ENCODE assay signal across 1 cellular context in the genomic region with DNA sequence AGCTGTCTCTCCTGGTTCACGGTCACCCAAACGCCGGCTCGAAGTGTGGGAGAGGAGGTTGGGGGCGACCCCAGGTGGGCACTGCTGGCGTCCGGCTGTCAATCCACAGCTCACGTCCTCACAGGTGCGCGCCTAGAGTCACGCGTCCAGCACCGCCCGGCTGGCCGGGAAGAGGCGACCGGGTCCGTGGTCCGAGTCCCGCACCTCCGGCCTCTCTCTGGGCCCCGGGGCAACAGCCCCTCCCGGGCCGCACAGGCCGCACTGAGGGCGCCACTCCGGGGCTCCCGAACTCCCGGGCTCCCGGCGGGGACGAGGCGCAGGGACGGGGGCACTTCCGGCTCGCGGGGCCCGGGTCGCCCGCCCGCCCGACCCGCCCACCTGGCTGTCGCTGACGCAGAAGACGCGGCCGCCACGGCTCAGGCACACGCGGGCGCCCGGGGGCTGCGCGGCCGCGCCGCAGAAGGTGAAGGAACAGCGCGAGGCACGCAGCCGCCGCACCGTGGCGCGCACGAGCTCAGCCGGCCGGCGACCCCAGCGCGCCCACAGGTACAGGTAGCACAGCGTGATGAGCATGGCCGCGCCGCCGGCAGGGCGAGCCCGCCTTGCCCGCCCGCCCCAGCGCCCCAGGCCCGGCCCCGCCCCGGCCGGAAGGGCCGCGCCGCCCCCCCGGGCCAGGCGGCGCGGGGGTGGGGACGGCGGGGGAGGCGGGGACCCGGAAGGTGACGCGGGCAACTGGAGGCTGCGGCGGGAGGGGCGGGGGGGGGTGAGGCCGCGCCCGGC.
A peak's percentile ranks its signal among the peaks of the same experiment; 100 is the strongest.
TF ChIP-seq lines count a peak whose summit lies in the region.

A gene (minus strand): TSS at position 604 of the 780 bp plus-strand sequence. CDS start 31 bp downstream, at position 573.

TF ChIP-seq in K562, 482 proteins besides CTCF, POLR2A, EP300 and RAD21 (continued from another document and continues in another):
- TF ChIP-seq, protein P1, sequence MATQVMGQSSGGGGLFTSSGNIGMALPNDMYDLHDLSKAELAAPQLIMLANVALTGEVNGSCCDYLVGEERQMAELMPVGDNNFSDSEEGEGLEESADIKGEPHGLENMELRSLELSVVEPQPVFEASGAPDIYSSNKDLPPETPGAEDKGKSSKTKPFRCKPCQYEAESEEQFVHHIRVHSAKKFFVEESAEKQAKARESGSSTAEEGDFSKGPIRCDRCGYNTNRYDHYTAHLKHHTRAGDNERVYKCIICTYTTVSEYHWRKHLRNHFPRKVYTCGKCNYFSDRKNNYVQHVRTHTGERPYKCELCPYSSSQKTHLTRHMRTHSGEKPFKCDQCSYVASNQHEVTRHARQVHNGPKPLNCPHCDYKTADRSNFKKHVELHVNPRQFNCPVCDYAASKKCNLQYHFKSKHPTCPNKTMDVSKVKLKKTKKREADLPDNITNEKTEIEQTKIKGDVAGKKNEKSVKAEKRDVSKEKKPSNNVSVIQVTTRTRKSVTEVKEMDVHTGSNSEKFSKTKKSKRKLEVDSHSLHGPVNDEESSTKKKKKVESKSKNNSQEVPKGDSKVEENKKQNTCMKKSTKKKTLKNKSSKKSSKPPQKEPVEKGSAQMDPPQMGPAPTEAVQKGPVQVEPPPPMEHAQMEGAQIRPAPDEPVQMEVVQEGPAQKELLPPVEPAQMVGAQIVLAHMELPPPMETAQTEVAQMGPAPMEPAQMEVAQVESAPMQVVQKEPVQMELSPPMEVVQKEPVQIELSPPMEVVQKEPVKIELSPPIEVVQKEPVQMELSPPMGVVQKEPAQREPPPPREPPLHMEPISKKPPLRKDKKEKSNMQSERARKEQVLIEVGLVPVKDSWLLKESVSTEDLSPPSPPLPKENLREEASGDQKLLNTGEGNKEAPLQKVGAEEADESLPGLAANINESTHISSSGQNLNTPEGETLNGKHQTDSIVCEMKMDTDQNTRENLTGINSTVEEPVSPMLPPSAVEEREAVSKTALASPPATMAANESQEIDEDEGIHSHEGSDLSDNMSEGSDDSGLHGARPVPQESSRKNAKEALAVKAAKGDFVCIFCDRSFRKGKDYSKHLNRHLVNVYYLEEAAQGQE (CRISPR knock-in tag; IDR thresholded peaks at IDR 0.05; ENCODE audit: low read depth): no peak
- TF ChIP-seq CCNT2 (IDR thresholded peaks at IDR 0.05; ENCODE audit: borderline replicate concordance, extremely low read depth, insufficient read length, low read depth, low read length) (peak; percentile 68), SUPT5H (IDR thresholded peaks at IDR 0.05) (peak; percentile 61; the same call in 1 of the 2 replicates), ATF7 (IDR thresholded peaks at IDR 0.05) (no peak), POU5F1 (IDR thresholded peaks at IDR 0.05; ENCODE audit: borderline replicate concordance, low read depth, low read length, partially characterized antibody) (no peak), MEF2A (IDR thresholded peaks at IDR 0.05; ENCODE audit: control insufficient read depth, low read depth, low read length) (no peak), ZNF354B (CRISPR knock-in tag; IDR thresholded peaks at IDR 0.05) (no peak), GABPA (tag; conservative IDR thresholded peaks at IDR 0.05; ENCODE audit: low read depth) (peak; percentile 94), TCF3 (CRISPR knock-in tag; IDR thresholded peaks at IDR 0.05) (no peak), SNRNP70 (optimal IDR thresholded peaks at IDR 0.05; ENCODE audit: low read depth, low read length) (no peak), SREBF2 (CRISPR knock-in tag; IDR thresholded peaks at IDR 0.05) (no peak), ZNF77 (CRISPR knock-in tag; IDR thresholded peaks at IDR 0.05) (no peak), POLR2AphosphoS5 (IDR thresholded peaks at IDR 0.05; ENCODE audit: control insufficient read depth, insufficient read depth, low read depth, low read length) (no peak; the same call in 1 of the 2 replicates), ZNF239 (CRISPR knock-in tag; IDR thresholded peaks at IDR 0.05) (no peak), CREM (IDR thresholded peaks at IDR 0.05; ENCODE audit: low read depth) (peak; percentile 36; the same call in 1 of the 2 replicates), TSC22D4 (tag; IDR thresholded peaks at IDR 0.05) (no peak), ZNF431 (CRISPR knock-in tag; IDR thresholded peaks at IDR 0.05) (0 out of 2 replicates have a peak, but pooled peaks have one; percentile 19), ZKSCAN3 (CRISPR knock-in tag; IDR thresholded peaks at IDR 0.05) (no peak), NR2C1 (IDR thresholded peaks at IDR 0.05) (no peak), NR2C1 (tag; IDR thresholded peaks at IDR 0.05) (no peak), PRPF4 (IDR thresholded peaks at IDR 0.05; ENCODE audit: insufficient read depth, low read depth, low read length, poor library complexity, severe bottlenecking) (peak; percentile 67), HDGF (IDR thresholded peaks at IDR 0.05) (no peak), KLF1 (tag; IDR thresholded peaks at IDR 0.05) (no peak), RBM39 (optimal IDR thresholded peaks at IDR 0.05; ENCODE audit: low read depth, low read length) (no peak), ZEB2 (IDR thresholded peaks at IDR 0.05) (no peak), ELF4 (CRISPR knock-in tag; IDR thresholded peaks at IDR 0.05) (no peak), SETDB1 (IDR thresholded peaks at IDR 0.05; ENCODE audit: low read length) (no peak), NEUROD1 (IDR thresholded peaks at IDR 0.05; ENCODE audit: borderline replicate concordance, low read depth, low read length, partially characterized antibody) (peak; percentile 11), ZNF124 (CRISPR knock-in tag; IDR thresholded peaks at IDR 0.05) (no peak), ZNF197 (CRISPR knock-in tag; IDR thresholded peaks at IDR 0.05; ENCODE audit: low read depth) (no peak), ZNF232 (CRISPR knock-in tag; IDR thresholded peaks at IDR 0.05) (no peak), EZH2 (IDR thresholded peaks at IDR 0.05; ENCODE audit: borderline replicate concordance, low read depth, low read length) (no peak), RB1 (IDR thresholded peaks at IDR 0.05; ENCODE audit: low read depth) (peak; percentile 88; the same call in 1 of the 2 replicates)
- TF ChIP-seq, protein P2, sequence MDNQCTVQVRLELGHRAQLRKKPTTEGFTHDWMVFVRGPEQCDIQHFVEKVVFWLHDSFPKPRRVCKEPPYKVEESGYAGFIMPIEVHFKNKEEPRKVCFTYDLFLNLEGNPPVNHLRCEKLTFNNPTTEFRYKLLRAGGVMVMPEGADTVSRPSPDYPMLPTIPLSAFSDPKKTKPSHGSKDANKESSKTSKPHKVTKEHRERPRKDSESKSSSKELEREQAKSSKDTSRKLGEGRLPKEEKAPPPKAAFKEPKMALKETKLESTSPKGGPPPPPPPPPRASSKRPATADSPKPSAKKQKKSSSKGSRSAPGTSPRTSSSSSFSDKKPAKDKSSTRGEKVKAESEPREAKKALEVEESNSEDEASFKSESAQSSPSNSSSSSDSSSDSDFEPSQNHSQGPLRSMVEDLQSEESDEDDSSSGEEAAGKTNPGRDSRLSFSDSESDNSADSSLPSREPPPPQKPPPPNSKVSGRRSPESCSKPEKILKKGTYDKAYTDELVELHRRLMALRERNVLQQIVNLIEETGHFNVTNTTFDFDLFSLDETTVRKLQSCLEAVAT (IDR thresholded peaks at IDR 0.05): no peak
- TF ChIP-seq, protein P3, sequence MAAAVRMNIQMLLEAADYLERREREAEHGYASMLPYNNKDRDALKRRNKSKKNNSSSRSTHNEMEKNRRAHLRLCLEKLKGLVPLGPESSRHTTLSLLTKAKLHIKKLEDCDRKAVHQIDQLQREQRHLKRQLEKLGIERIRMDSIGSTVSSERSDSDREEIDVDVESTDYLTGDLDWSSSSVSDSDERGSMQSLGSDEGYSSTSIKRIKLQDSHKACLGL (CRISPR knock-in tag; IDR thresholded peaks at IDR 0.05; ENCODE audit: borderline replicate concordance, poor library complexity, severe bottlenecking): no peak
- TF ChIP-seq, protein P4, sequence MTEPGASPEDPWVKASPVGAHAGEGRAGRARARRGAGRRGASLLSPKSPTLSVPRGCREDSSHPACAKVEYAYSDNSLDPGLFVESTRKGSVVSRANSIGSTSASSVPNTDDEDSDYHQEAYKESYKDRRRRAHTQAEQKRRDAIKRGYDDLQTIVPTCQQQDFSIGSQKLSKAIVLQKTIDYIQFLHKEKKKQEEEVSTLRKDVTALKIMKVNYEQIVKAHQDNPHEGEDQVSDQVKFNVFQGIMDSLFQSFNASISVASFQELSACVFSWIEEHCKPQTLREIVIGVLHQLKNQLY (CRISPR knock-in tag; conservative IDR thresholded peaks at IDR 0.05): no peak
- TF ChIP-seq, protein P5, sequence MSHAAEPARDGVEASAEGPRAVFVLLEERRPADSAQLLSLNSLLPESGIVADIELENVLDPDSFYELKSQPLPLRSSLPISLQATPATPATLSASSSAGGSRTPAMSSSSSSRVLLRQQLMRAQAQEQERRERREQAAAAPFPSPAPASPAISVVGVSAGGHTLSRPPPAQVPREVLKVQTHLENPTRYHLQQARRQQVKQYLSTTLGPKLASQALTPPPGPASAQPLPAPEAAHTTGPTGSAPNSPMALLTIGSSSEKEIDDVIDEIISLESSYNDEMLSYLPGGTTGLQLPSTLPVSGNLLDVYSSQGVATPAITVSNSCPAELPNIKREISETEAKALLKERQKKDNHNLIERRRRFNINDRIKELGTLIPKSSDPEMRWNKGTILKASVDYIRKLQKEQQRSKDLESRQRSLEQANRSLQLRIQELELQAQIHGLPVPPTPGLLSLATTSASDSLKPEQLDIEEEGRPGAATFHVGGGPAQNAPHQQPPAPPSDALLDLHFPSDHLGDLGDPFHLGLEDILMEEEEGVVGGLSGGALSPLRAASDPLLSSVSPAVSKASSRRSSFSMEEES (CRISPR knock-in tag; IDR thresholded peaks at IDR 0.05): no peak
- TF ChIP-seq, protein P6, sequence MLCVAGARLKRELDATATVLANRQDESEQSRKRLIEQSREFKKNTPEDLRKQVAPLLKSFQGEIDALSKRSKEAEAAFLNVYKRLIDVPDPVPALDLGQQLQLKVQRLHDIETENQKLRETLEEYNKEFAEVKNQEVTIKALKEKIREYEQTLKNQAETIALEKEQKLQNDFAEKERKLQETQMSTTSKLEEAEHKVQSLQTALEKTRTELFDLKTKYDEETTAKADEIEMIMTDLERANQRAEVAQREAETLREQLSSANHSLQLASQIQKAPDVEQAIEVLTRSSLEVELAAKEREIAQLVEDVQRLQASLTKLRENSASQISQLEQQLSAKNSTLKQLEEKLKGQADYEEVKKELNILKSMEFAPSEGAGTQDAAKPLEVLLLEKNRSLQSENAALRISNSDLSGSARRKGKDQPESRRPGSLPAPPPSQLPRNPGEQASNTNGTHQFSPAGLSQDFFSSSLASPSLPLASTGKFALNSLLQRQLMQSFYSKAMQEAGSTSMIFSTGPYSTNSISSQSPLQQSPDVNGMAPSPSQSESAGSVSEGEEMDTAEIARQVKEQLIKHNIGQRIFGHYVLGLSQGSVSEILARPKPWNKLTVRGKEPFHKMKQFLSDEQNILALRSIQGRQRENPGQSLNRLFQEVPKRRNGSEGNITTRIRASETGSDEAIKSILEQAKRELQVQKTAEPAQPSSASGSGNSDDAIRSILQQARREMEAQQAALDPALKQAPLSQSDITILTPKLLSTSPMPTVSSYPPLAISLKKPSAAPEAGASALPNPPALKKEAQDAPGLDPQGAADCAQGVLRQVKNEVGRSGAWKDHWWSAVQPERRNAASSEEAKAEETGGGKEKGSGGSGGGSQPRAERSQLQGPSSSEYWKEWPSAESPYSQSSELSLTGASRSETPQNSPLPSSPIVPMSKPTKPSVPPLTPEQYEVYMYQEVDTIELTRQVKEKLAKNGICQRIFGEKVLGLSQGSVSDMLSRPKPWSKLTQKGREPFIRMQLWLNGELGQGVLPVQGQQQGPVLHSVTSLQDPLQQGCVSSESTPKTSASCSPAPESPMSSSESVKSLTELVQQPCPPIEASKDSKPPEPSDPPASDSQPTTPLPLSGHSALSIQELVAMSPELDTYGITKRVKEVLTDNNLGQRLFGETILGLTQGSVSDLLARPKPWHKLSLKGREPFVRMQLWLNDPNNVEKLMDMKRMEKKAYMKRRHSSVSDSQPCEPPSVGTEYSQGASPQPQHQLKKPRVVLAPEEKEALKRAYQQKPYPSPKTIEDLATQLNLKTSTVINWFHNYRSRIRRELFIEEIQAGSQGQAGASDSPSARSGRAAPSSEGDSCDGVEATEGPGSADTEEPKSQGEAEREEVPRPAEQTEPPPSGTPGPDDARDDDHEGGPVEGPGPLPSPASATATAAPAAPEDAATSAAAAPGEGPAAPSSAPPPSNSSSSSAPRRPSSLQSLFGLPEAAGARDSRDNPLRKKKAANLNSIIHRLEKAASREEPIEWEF (CRISPR knock-in tag; IDR thresholded peaks at IDR 0.05): no peak
- TF ChIP-seq, protein P7, sequence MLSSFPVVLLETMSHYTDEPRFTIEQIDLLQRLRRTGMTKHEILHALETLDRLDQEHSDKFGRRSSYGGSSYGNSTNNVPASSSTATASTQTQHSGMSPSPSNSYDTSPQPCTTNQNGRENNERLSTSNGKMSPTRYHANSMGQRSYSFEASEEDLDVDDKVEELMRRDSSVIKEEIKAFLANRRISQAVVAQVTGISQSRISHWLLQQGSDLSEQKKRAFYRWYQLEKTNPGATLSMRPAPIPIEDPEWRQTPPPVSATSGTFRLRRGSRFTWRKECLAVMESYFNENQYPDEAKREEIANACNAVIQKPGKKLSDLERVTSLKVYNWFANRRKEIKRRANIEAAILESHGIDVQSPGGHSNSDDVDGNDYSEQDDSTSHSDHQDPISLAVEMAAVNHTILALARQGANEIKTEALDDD (IDR thresholded peaks at IDR 0.05): no peak
- TF ChIP-seq, protein P8, sequence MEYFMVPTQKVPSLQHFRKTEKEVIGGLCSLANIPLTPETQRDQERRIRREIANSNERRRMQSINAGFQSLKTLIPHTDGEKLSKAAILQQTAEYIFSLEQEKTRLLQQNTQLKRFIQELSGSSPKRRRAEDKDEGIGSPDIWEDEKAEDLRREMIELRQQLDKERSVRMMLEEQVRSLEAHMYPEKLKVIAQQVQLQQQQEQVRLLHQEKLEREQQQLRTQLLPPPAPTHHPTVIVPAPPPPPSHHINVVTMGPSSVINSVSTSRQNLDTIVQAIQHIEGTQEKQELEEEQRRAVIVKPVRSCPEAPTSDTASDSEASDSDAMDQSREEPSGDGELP (CRISPR knock-in tag; IDR thresholded peaks at IDR 0.05; ENCODE audit: borderline replicate concordance): peak; percentile 76; the same call in 1 of the 2 replicates
- TF ChIP-seq, protein P9, sequence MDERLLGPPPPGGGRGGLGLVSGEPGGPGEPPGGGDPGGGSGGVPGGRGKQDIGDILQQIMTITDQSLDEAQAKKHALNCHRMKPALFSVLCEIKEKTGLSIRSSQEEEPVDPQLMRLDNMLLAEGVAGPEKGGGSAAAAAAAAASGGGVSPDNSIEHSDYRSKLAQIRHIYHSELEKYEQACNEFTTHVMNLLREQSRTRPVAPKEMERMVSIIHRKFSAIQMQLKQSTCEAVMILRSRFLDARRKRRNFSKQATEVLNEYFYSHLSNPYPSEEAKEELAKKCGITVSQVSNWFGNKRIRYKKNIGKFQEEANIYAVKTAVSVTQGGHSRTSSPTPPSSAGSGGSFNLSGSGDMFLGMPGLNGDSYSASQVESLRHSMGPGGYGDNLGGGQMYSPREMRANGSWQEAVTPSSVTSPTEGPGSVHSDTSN (CRISPR knock-in tag; IDR thresholded peaks at IDR 0.05; ENCODE audit: low read depth): no peak
- TF ChIP-seq, protein P9 (tag; conservative IDR thresholded peaks at IDR 0.05; ENCODE audit: low read depth): no peak
